Comparison of ENCODE assay signal across 20 cellular contexts in genomic region chr2:222203031-222203430, GRCh38.
DNase-seq lines count a peak whose midpoint lies in the region; FAIRE-seq and TF ChIP-seq lines count a peak whose summit lies in the region.
"Had no signal": no experiment of that assay in that cellular context is flagged by ENCODE, and none has a peak within 500 bp of the region (broad histone marks: within the 10 kb centered on the region; RNA-seq: fewer than 3 reads in every experiment).

No MANE protein-coding gene starts in this region.

- TF ChIP-seq CTCF in astrocyte (IDR thresholded peaks at IDR 0.05; ENCODE audit: insufficient read depth, low read depth, low read length), result no peak

- H3K36me3 Mint-ChIP-seq in astrocyte (ENCODE audit: low read depth, unreplicated experiment), result no peaks in the 10 kb centered on the region
- H3K36me3 Mint-ChIP-seq: CD14-positive monocyte; CD4-positive, alpha-beta memory T cell had no signal

- H3K4me1 ChIP-seq in astrocyte (ENCODE audit: insufficient read depth, low read length), result no peaks in the 10 kb centered on the region
- H3K4me1 ChIP-seq: A549 had no signal

- no peaks in the 10 kb centered on the region for H3K9me3 Mint-ChIP-seq in astrocyte (ENCODE audit: unreplicated experiment)

- no peaks in the 10 kb centered on the region for H3K27me3 ChIP-seq in astrocyte (ENCODE audit: insufficient read depth, low read length)
- H3K27me3 ChIP-seq: BLaER1 had no signal

- DNase-seq in NCI-H1417 (lab: John Stamatoyannopoulos, UW) (peak in 2 of 3 experiments; percentile 17 to 28), NCI-H1417 treated with DMSO at 0.1 percent for 48 hours (lab: John Stamatoyannopoulos, UW) (no peak), ACHN (peak; percentile 42), astrocyte (ENCODE audit: low read depth) (peak; percentile 8), kidney glomerular epithelial cell (lab: John Stamatoyannopoulos, UW) (peak; percentile 50), GM19240 (ENCODE audit: insufficient read length, low spot score) (no peak), T-helper 1 cell (no peak), COLO668 (lab: John Stamatoyannopoulos, UW; ENCODE audit: unreplicated experiment) (no peak)
- DNase-seq: Calu3; CD4-positive, alpha-beta memory T cell; DMS79 treated with DMSO at 0.1 percent for 48 hours; GF-D8; GOT3; H7; IMR-90 had no signal

- H3K27me3 Mint-ChIP-seq in astrocyte (ENCODE audit: low read depth, unreplicated experiment), result peaks cover 8% of the 10 kb centered on the region

- no peaks in the 10 kb centered on the region for H3K9me3 ChIP-seq in astrocyte (ENCODE audit: insufficient read depth, low read depth, low read length)
- H3K9me3 ChIP-seq: A549, BLaER1 had no signal

- no peak overlapping the region for H3K9ac ChIP-seq in astrocyte (ENCODE audit: low read length)
- H3K9ac ChIP-seq: BLaER1 had no signal

- FAIRE-seq in astrocyte (lab: Jason Lieb, UNC), result no peak
- FAIRE-seq: A549, HTR-8/SVneo had no signal

- no peaks in the 10 kb centered on the region for H3K79me2 ChIP-seq in astrocyte (ENCODE audit: insufficient read depth, low read length)

- no peaks in the 10 kb centered on the region for H4K20me1 ChIP-seq in astrocyte (ENCODE audit: insufficient read depth, low read length)
- H4K20me1 ChIP-seq: BLaER1 had no signal

- H3K4me3 ChIP-seq in astrocyte (ENCODE audit: insufficient read depth, low read depth, low read length), result no peak overlapping the region
- H3K4me3 ChIP-seq: A549, BLaER1 had no signal

- peaks cover 4% of the 10 kb centered on the region for H3K36me3 ChIP-seq in astrocyte (ENCODE audit: insufficient read depth, low read length)
- H3K36me3 ChIP-seq: BLaER1 had no signal

- in situ Hi-C loops in ACHN (cut with HindIII; ENCODE audit: low pct_ligation_motif_present, low pct_unique_long_range_greater_than_20kb, low sequenced_read_pairs), result no loop called here

- no peak overlapping the region for H2AFZ ChIP-seq in astrocyte (ENCODE audit: low read depth, low read length)

- no peak overlapping the region for H3K4me2 ChIP-seq in astrocyte (ENCODE audit: low read length)
- H3K4me2 ChIP-seq: A549, BLaER1 had no signal

- H3K4me3 Mint-ChIP-seq in astrocyte (ENCODE audit: unreplicated experiment), result no peak overlapping the region
- H3K4me3 Mint-ChIP-seq: CD14-positive monocyte; CD4-positive, alpha-beta memory T cell had no signal

- H3K4me1 Mint-ChIP-seq in astrocyte (ENCODE audit: low read depth, unreplicated experiment), result no peaks in the 10 kb centered on the region
- H3K4me1 Mint-ChIP-seq: CD14-positive monocyte; CD4-positive, alpha-beta memory T cell had no signal

- no peak overlapping the region for H3K27ac Mint-ChIP-seq in astrocyte (ENCODE audit: unreplicated experiment)
- H3K27ac Mint-ChIP-seq: CD14-positive monocyte; CD4-positive, alpha-beta memory T cell had no signal

- H3K27ac ChIP-seq in astrocyte (ENCODE audit: low read depth, low read length), result no peak overlapping the region
- H3K27ac ChIP-seq: 22Rv1, A549, BLaER1 had no signal

Comparison
In these comparisons a context has a peak if more than half of its experiments do, and no peak if none do; other contexts are left out.
1. DNase-seq: peak in NCI-H1417 (2 of 3), ACHN (single experiment), astrocyte (single experiment) and kidney glomerular epithelial cell (single experiment); none in NCI-H1417 treated with DMSO at 0.1 percent for 48 hours (single experiment), GM19240 (single experiment), T-helper 1 cell (0 of 5) and COLO668 (single experiment).